Comparison of ENCODE assay signal across 1 cellular context in the genomic region with DNA sequence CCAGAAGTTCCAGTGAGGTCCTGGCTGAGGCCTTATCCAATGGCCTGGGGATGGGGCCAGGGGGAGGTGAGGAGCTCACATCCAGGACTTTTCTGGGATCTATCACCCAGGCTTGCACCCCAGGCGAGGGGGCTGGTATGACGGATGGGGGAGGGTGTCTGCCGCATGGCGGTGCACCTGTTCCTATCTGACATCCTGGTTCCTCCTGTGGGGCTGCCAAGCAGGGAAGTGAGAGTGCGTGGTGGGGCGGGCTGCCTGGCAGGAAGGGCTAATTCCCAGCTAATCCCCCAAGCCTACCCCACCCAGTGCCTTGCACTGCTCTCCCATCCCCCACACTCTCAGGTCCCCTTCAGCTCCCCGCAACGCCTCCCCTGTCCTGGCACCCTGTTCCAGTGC.
TF ChIP-seq lines count a peak whose summit lies in the region.

No MANE protein-coding gene starts in this region.

TF ChIP-seq in H1, 55 proteins besides CTCF, POLR2A, EP300 and RAD21:
- TF ChIP-seq NANOG (IDR thresholded peaks at IDR 0.05; ENCODE audit: insufficient read depth, low read depth, low read length, poor library complexity, severe bottlenecking) = no peak
- no peak for TF ChIP-seq RBBP5 (IDR thresholded peaks at IDR 0.05; ENCODE audit: borderline replicate concordance, low read depth, low read length)
- no peak for TF ChIP-seq POU5F1 (IDR thresholded peaks at IDR 0.05; ENCODE audit: low read depth, low read length)
- no peak for TF ChIP-seq MAFK (IDR thresholded peaks at IDR 0.05; ENCODE audit: low read depth, low read length)
- TF ChIP-seq TBP (IDR thresholded peaks at IDR 0.05; ENCODE audit: low read depth, low read length) = no peak
- TF ChIP-seq TAF7 (optimal IDR thresholded peaks at IDR 0.05; ENCODE audit: borderline replicate concordance, low read depth, low read length) = no peak
- TF ChIP-seq CHD2 (IDR thresholded peaks at IDR 0.05; ENCODE audit: low read length) = no peak
- TF ChIP-seq, protein P1, sequence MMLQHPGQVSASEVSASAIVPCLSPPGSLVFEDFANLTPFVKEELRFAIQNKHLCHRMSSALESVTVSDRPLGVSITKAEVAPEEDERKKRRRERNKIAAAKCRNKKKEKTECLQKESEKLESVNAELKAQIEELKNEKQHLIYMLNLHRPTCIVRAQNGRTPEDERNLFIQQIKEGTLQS (IDR thresholded peaks at IDR 0.05; ENCODE audit: insufficient read depth, low read depth, low read length) = no peak
- TF ChIP-seq SP4 (IDR thresholded peaks at IDR 0.05; ENCODE audit: low read length) = no peak
- TF ChIP-seq POLR2AphosphoS5 (IDR thresholded peaks at IDR 0.05; ENCODE audit: low read depth, low read length) = no peak
- TF ChIP-seq BCL11A (IDR thresholded peaks at IDR 0.05; ENCODE audit: low read depth in 2 of 2, low read length in 2 of 2) = no peak
